In the genomic region with DNA sequence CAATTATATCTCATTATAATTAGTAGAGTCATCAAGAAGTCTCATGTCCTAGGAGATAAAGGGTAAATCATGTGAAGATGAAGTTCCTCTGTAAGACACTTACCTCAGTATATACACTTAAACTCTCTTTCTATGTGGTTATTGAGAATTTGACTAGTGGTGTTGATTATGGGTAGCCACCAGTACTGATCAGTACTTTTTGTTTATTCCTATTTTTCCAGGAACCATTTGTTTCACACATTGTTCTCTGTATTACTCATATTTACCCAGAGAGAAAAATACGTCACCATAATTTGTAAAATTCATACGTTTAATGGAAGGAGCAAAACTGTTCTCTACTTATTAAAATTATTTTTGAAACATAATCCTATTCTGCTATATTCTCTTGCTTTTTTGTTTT, we compare ENCODE assay signal across 17 cellular contexts. TPM values are rescaled to one million over a fixed set of nuclear protein-coding genes. Genes with fewer than 3 reads are reported as not detected.
A peak's percentile ranks its signal among the peaks of the same experiment; 100 is the strongest.
DNase-seq lines count a peak whose midpoint lies in the region; ATAC-seq, FAIRE-seq and TF ChIP-seq lines count a peak whose summit lies in the region.
"Had no signal": no experiment of that assay in that cellular context is flagged by ENCODE, and none has a peak within 500 bp of the region (broad histone marks: within the 10 kb centered on the region; RNA-seq: fewer than 3 reads in every experiment).

No MANE protein-coding gene starts in this region.

- no peak overlapping the region for H2BK120ac ChIP-seq in H9 (ENCODE audit: low read depth, low read length, poor library complexity, severe bottlenecking)

- ATAC-seq in natural killer cell treated with Interleukin-12 subunit alpha and Interleukin-12 subunit beta and Interleukin-15 and Interleukin-18, amount 100 ng/mL, for 72 hours = peak in 1 of 2 donors; percentile 56
- ATAC-seq in natural killer cell = no peak
- ATAC-seq in PC-3 = no peak
- ATAC-seq in HG03442 (IDR thresholded peaks at IDR 0.05; ENCODE audit: unreplicated experiment) = no peak
- ATAC-seq: HCT116 had no signal

- CTCF ChIA-PET in PC-3 (lab: Charles Lee) = no interaction called here

- no peaks in the 10 kb centered on the region for H3K79me2 ChIP-seq in PC-3 (ENCODE audit: low read length)
- no peaks in the 10 kb centered on the region for H3K79me2 ChIP-seq in H9 (ENCODE audit: insufficient read depth, low read length)

- no peaks in the 10 kb centered on the region for H3K9me3 ChIP-seq in PC-3 (ENCODE audit: low read length)
- H3K9me3 ChIP-seq in H9 (ENCODE audit: control insufficient read depth, low read depth, low read length) = no peaks in the 10 kb centered on the region

- H3K27me3 ChIP-seq in PC-3 (ENCODE audit: low read length) = no peaks in the 10 kb centered on the region
- no peaks in the 10 kb centered on the region for H3K27me3 ChIP-seq in H9 (ENCODE audit: insufficient read depth, low read length)

- H3K4me2 ChIP-seq in PC-3 (ENCODE audit: low read length) (no peak overlapping the region), H9 (ENCODE audit: insufficient read depth, insufficient read length, low read length) (no peak overlapping the region)

- peaks cover 24 to 54% of the 10 kb centered on the region in 2 donors for H3K4me1 Mint-ChIP-seq in natural killer cell treated with Interleukin-12 subunit alpha and Interleukin-12 subunit beta and Interleukin-15 and Interleukin-18, amount 100 ng/mL, for 72 hours (ENCODE audit: low read depth in 2 of 2)
- H3K4me1 Mint-ChIP-seq in natural killer cell (peaks cover 0 to 13% of the 10 kb centered on the region in 2 donors), H9 (no peaks in the 10 kb centered on the region; a peak in 1 of 4 replicates)

- H2AFZ ChIP-seq in PC-3 (ENCODE audit: low read length) (no peak overlapping the region), H9 (ENCODE audit: low read length) (no peak overlapping the region)

- H2AK5ac ChIP-seq in H9 (ENCODE audit: insufficient read length, low read length) = no peak overlapping the region

- no peak overlapping the region for H4K8ac ChIP-seq in H9 (replicated peaks; ENCODE audit: insufficient read length, low read depth, low read length)

- no peak overlapping the region for H3K14ac ChIP-seq in H9 (ENCODE audit: insufficient read depth, low read length)

- no peak overlapping the region for H2BK15ac ChIP-seq in H9 (ENCODE audit: low read depth, low read length)

- H3K23me2 ChIP-seq in H9 (ENCODE audit: insufficient read length, low read depth, low read length, poor library complexity, severe bottlenecking) = no peaks in the 10 kb centered on the region

- H2BK12ac ChIP-seq in H9 (ENCODE audit: insufficient read length, low read depth, low read length) = no peak overlapping the region

- peaks cover 0 to 2% of the 10 kb centered on the region in 2 donors for H3K27me3 Mint-ChIP-seq in natural killer cell treated with Interleukin-12 subunit alpha and Interleukin-12 subunit beta and Interleukin-15 and Interleukin-18, amount 100 ng/mL, for 72 hours
- H3K27me3 Mint-ChIP-seq in natural killer cell (ENCODE audit: low read depth in 2 of 2) = no peaks in the 10 kb centered on the region
- H3K27me3 Mint-ChIP-seq in H9 (ENCODE audit: low read depth) = no peaks in the 10 kb centered on the region

- H3K23ac ChIP-seq in H9 (ENCODE audit: insufficient read length, low read depth, low read length) = no peak overlapping the region

- no peak overlapping the region for H3K18ac ChIP-seq in H9 (ENCODE audit: insufficient read length, low read depth, low read length)

- FAIRE-seq in colon (lab: Jason Lieb, UNC) = peak; percentile 75

- in situ Hi-C loops in GM13976 (cut with MboI; ENCODE audit: low sequenced_read_pairs, unreplicated experiment) = no loop called here

- DNase-seq in natural killer cell treated with Interleukin-12 subunit alpha and Interleukin-12 subunit beta and Interleukin-15 and Interleukin-18, amount 100 ng/mL, for 72 hours (ENCODE audit: low spot score) = no peak
- DNase-seq in natural killer cell (no peak), PC-3 (no peak), GM13976 (ENCODE audit: low spot score) (no peak), H9 (no peak)
- DNase-seq: ACHN, NCI-H1048, NCI-H1694, NCI-H2107, NCI-H345, NCI-H526 treated with DMSO at 0.1 percent for 48 hours had no signal

- POLR2A ChIA-PET in PC-3 (lab: Charles Lee; ENCODE audit: unreplicated experiment) = no interaction called here

- intact Hi-C loops in natural killer cell (cut with micrococcal nuclease) = no loop called here
- intact Hi-C loops in PC-3 (cut with micrococcal nuclease) = no loop called here

- no peak overlapping the region for H3K4me3 ChIP-seq in PC-3 (ENCODE audit: low read length)

- BruUV-seq in PC-3 (replicated peaks; lab: Mats Ljungman, UMichigan) = no TSS peak

- H3K27ac ChIP-seq in PC-3 (ENCODE audit: low read length) (peak overlapping the region; percentile 81), H9 (ENCODE audit: insufficient read length, low read depth, low read length) (no peak overlapping the region)
- H3K27ac ChIP-seq: RWPE1 had no signal

- H2BK5ac ChIP-seq in H9 (ENCODE audit: insufficient read length, low read length) = no peak overlapping the region

- H4K20me1 ChIP-seq in PC-3 (ENCODE audit: low read length) (no peaks in the 10 kb centered on the region), H9 (ENCODE audit: control insufficient read depth, insufficient read depth, insufficient read length) (no peaks in the 10 kb centered on the region)

- H3K79me1 ChIP-seq in H9 (ENCODE audit: insufficient read depth, low read depth, low read length, poor library complexity, severe bottlenecking) = no peaks in the 10 kb centered on the region

- H3F3A ChIP-seq in PC-3 (ENCODE audit: low read length, unreplicated experiment) = no peaks in the 10 kb centered on the region

- no peaks in the 10 kb centered on the region for H3K9me3 Mint-ChIP-seq in natural killer cell treated with Interleukin-12 subunit alpha and Interleukin-12 subunit beta and Interleukin-15 and Interleukin-18, amount 100 ng/mL, for 72 hours
- no peaks in the 10 kb centered on the region for H3K9me3 Mint-ChIP-seq in natural killer cell
- no peaks in the 10 kb centered on the region for H3K9me3 Mint-ChIP-seq in H9
- H3K9me3 Mint-ChIP-seq: IgD-negative memory B cell had no signal

- H3K9ac ChIP-seq in PC-3 (ENCODE audit: low read length) (peak overlapping the region; percentile 77), H9 (ENCODE audit: extremely low read depth, insufficient read length, low read length) (no peak overlapping the region)

- TF ChIP-seq CTCF in natural killer cell (IDR thresholded peaks at IDR 0.05) = no peak
- TF ChIP-seq CTCF in PC-3 (conservative IDR thresholded peaks at IDR 0.05; ENCODE audit: low read depth, low read length) = no peak
- TF ChIP-seq CTCF in GM13976 (IDR thresholded peaks at IDR 0.05; ENCODE audit: borderline replicate concordance, control extremely low read depth, extremely low read depth, insufficient read depth, missing control alignments) = no peak
- TF ChIP-seq CTCF in H9 (conservative IDR thresholded peaks at IDR 0.05) = no peak

- no peaks in the 10 kb centered on the region for H3K36me3 ChIP-seq in PC-3 (ENCODE audit: low read depth, low read length)

- H3K4me1 ChIP-seq in PC-3 (ENCODE audit: insufficient read depth, low read length) = peaks cover 45% of the 10 kb centered on the region
- H3K4me1 ChIP-seq in H9 (ENCODE audit: insufficient read depth, low read length) = no peaks in the 10 kb centered on the region

- no CpG with 5 or more reads among the region's 2 CpGs for WGBS in H9 (ENCODE audit: extremely low coverage, insufficient read length, low lambda C conversion rate)

- no peak overlapping the region for H4K5ac ChIP-seq in H9 (ENCODE audit: insufficient read length, low read depth, low read length)

- H3K9me2 ChIP-seq in PC-3 (replicated peaks; ENCODE audit: low read length) = no peaks in the 10 kb centered on the region

- no peak overlapping the region for H3T11ph ChIP-seq in H9 (ENCODE audit: low read length)

- no peak overlapping the region for H3K4ac ChIP-seq in H9 (ENCODE audit: low read depth, low read length)

- peak overlapping the region; percentile 53 to 56 for H3K27ac Mint-ChIP-seq in natural killer cell treated with Interleukin-12 subunit alpha and Interleukin-12 subunit beta and Interleukin-15 and Interleukin-18, amount 100 ng/mL, for 72 hours
- H3K27ac Mint-ChIP-seq in natural killer cell (no peak overlapping the region), H9 (no peak overlapping the region)
- H3K27ac Mint-ChIP-seq: IgD-negative memory B cell had no signal

- H3K36me3 Mint-ChIP-seq in natural killer cell treated with Interleukin-12 subunit alpha and Interleukin-12 subunit beta and Interleukin-15 and Interleukin-18, amount 100 ng/mL, for 72 hours = no peaks in the 10 kb centered on the region
- H3K36me3 Mint-ChIP-seq in natural killer cell (no peaks in the 10 kb centered on the region), H9 (ENCODE audit: insufficient read depth in 1 of 3, low read depth in 3 of 3) (no peaks in the 10 kb centered on the region)

- no peak overlapping the region for H3K56ac ChIP-seq in H9 (ENCODE audit: insufficient read length, low read depth, low read length)

- H4K91ac ChIP-seq in H9 (ENCODE audit: insufficient read length, low read depth, low read length) = no peak overlapping the region

- H3K4me3 Mint-ChIP-seq in natural killer cell treated with Interleukin-12 subunit alpha and Interleukin-12 subunit beta and Interleukin-15 and Interleukin-18, amount 100 ng/mL, for 72 hours = peak overlapping the region; percentile 56
- no peak overlapping the region for H3K4me3 Mint-ChIP-seq in natural killer cell
- H3K4me3 Mint-ChIP-seq in H9 = no peak overlapping the region

- H2BK20ac ChIP-seq in H9 (ENCODE audit: low read depth, low read length, poor library complexity, severe bottlenecking) = no peak overlapping the region

RNA-seq across cellular contexts. Expression of a gene that starts 55.8 kb away (rescaled TPM):
- total RNA-seq in natural killer cell treated with Interleukin-12 subunit alpha and Interleukin-12 subunit beta and Interleukin-15 and Interleukin-18, amount 100 ng/mL, for 72 hours = 10 to 100 TPM; 12.3 to 15.5 TPM
- total RNA-seq in natural killer cell (1 to 10 TPM; 5.8 to 6.2 (median 6.0) TPM), PC-3 (2014; rRNA removed) (8.9 and 9.4 TPM in 2 replicates), H9 (2021) (not detected in 2 replicates)
- total RNA-seq: OCI-LY7 had no signal

Comparison
In these comparisons a context has a peak if more than half of its experiments do, and no peak if none do; other contexts are left out.
1. H3K27ac Mint-ChIP-seq: peak in natural killer cell treated with Interleukin-12 subunit alpha and Interleukin-12 subunit beta and Interleukin-15 and Interleukin-18, amount 100 ng/mL, for 72 hours (2 of 2); none in natural killer cell (0 of 2) and H9 (0 of 3).